1 cellular context compared by ENCODE assay signal in genomic region chr15:45183511-45183910, GRCh38.
TF ChIP-seq lines count a peak whose summit lies in the region.

No MANE protein-coding gene starts in this region.

TF ChIP-seq in H1, 55 proteins besides CTCF, POLR2A, EP300 and RAD21:
- TF ChIP-seq CREB1 (IDR thresholded peaks at IDR 0.05): no peak
- TF ChIP-seq CEBPB (IDR thresholded peaks at IDR 0.05; ENCODE audit: low read depth, low read length): no peak
- TF ChIP-seq SP4 (IDR thresholded peaks at IDR 0.05; ENCODE audit: low read length): no peak
- TF ChIP-seq, protein P1, sequence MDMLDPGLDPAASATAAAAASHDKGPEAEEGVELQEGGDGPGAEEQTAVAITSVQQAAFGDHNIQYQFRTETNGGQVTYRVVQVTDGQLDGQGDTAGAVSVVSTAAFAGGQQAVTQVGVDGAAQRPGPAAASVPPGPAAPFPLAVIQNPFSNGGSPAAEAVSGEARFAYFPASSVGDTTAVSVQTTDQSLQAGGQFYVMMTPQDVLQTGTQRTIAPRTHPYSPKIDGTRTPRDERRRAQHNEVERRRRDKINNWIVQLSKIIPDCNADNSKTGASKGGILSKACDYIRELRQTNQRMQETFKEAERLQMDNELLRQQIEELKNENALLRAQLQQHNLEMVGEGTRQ (IDR thresholded peaks at IDR 0.05; ENCODE audit: low read length): no peak
- TF ChIP-seq NRF1 (IDR thresholded peaks at IDR 0.05; ENCODE audit: low read depth, low read length): no peak
- no peak for TF ChIP-seq TCF12 (IDR thresholded peaks at IDR 0.05; ENCODE audit: low read depth, low read length)
- TF ChIP-seq KDM1A (IDR thresholded peaks at IDR 0.05; ENCODE audit: borderline replicate concordance, low read length): no peak
- TF ChIP-seq SIX5 (IDR thresholded peaks at IDR 0.05; ENCODE audit: low read depth, low read length): no peak
- no peak for TF ChIP-seq TBP (IDR thresholded peaks at IDR 0.05; ENCODE audit: low read depth, low read length)
- TF ChIP-seq CHD1 (IDR thresholded peaks at IDR 0.05; ENCODE audit: low read depth, low read length): no peak
- no peak for TF ChIP-seq RXRA (IDR thresholded peaks at IDR 0.05; ENCODE audit: insufficient read depth, low read depth, low read length)
- TF ChIP-seq SRF (IDR thresholded peaks at IDR 0.05; ENCODE audit: low read depth, low read length): no peak
- TF ChIP-seq YY1 (IDR thresholded peaks at IDR 0.05; ENCODE audit: low read depth, low read length): no peak
- no peak for TF ChIP-seq CHD2 (IDR thresholded peaks at IDR 0.05; ENCODE audit: low read length)
- no peak for TF ChIP-seq BCL11A (IDR thresholded peaks at IDR 0.05; ENCODE audit: low read depth in 2 of 2, low read length in 2 of 2)
- no peak for TF ChIP-seq MAFK (IDR thresholded peaks at IDR 0.05; ENCODE audit: low read depth, low read length)
- no peak for TF ChIP-seq TEAD4 (IDR thresholded peaks at IDR 0.05; ENCODE audit: low read depth, low read length)
- TF ChIP-seq GTF2F1 (IDR thresholded peaks at IDR 0.05; ENCODE audit: borderline replicate concordance, low read depth, low read length): no peak
- no peak for TF ChIP-seq RFX5 (IDR thresholded peaks at IDR 0.05; ENCODE audit: borderline replicate concordance, low read depth, low read length)
- no peak for TF ChIP-seq HDAC2 (IDR thresholded peaks at IDR 0.05; ENCODE audit: borderline replicate concordance in 1 of 2, low read depth in 2 of 2, low read length in 2 of 2)
TF ChIP-seq in H1: peak in this region for 0.
